ENCODE assay signal across 10 cellular contexts in the genomic region with DNA sequence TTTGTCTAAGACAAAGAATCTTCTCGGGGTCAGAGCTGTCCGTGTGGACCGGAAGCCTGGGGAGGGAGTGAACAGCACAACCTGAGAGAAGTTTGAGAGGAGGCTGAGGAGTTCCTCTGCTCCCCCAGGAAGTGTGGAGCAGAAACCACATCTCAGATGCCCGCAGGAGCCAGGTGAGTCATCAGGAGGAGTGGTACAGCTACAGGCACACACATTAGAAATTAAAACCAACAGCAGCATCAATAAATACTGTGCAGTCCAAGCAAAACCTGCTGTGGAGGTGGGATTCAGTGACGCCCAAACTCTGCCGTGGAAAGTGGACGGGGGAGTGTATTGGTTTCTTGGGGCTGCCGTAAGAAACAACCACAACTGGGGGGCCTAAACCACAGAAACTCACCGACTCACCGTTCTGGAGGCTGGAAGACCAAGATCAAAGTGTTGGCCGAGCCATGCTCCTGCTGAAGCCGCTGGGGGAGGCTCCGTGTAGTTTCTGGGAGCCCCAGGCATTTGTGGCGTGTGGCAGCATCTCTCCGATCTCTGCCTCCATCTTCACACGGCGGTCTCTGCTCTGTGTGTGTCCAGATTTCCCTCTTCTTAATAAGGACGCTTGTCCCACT. TPM values are rescaled to one million over a fixed set of nuclear protein-coding genes. Genes with fewer than 3 reads are reported as not detected.
A peak's percentile ranks its signal among the peaks of the same experiment; 100 is the strongest.
DNase-seq lines count a peak whose midpoint lies in the region; ATAC-seq and TF ChIP-seq lines count a peak whose summit lies in the region.
"Had no signal": no experiment of that assay in that cellular context is flagged by ENCODE, and none has a peak within 500 bp of the region (broad histone marks: within the 10 kb centered on the region; RNA-seq: fewer than 3 reads in every experiment).

No MANE protein-coding gene starts in this region.

- no peak overlapping the region for H3K4me3 Mint-ChIP-seq in brain
- H3K4me3 Mint-ChIP-seq in immature natural killer cell, result no peak overlapping the region
- no peak overlapping the region for H3K4me3 Mint-ChIP-seq in naive thymus-derived CD8-positive, alpha-beta T cell
- H3K4me3 Mint-ChIP-seq: activated CD4-positive, alpha-beta T cell treated with anti-CD3 and anti-CD28 coated beads, Interleukin-2, amount 10 ng/mL, durations not matched to agents 7 days and 5 days; T-helper 1 cell treated with Interleukin-12 subunit alpha and Interleukin-12 subunit beta and Interleukin-4 antibody, amounts not matched to agents 30 μg/mL and 1 μg/mL, for 36 hours had no signal

- peaks cover 3% of the 10 kb centered on the region for H3K27me3 Mint-ChIP-seq in brain
- no peaks in the 10 kb centered on the region for H3K27me3 Mint-ChIP-seq in immature natural killer cell (ENCODE audit: low read depth in 3 of 3)
- no peaks in the 10 kb centered on the region for H3K27me3 Mint-ChIP-seq in naive thymus-derived CD8-positive, alpha-beta T cell
- H3K27me3 Mint-ChIP-seq: activated CD4-positive, alpha-beta T cell treated with anti-CD3 and anti-CD28 coated beads, Interleukin-2, amount 10 ng/mL, durations not matched to agents 7 days and 5 days had no signal

- DNase-seq in EH (ENCODE audit: low read depth) (peak; percentile 56), NCI-H226 (peak; percentile 100), left kidney (ENCODE audit: low read depth, low spot score) (peak; percentile 4), immature natural killer cell (no peak)
- DNase-seq in naive thymus-derived CD8-positive, alpha-beta T cell, result no peak
- DNase-seq in activated T-cell treated with anti-CD3 and anti-CD28 coated beads, Interleukin-2, amount 50 U/mL, for 48 hours, result no peak

- H3K9me3 Mint-ChIP-seq in brain (no peaks in the 10 kb centered on the region), immature natural killer cell (no peaks in the 10 kb centered on the region)
- H3K9me3 Mint-ChIP-seq in naive thymus-derived CD8-positive, alpha-beta T cell, result no peaks in the 10 kb centered on the region
- H3K9me3 Mint-ChIP-seq: activated CD4-positive, alpha-beta T cell treated with anti-CD3 and anti-CD28 coated beads, Interleukin-2, amount 10 ng/mL, durations not matched to agents 7 days and 5 days; T-helper 1 cell treated with Interleukin-12 subunit alpha and Interleukin-12 subunit beta and Interleukin-4 antibody, amounts not matched to agents 30 μg/mL and 1 μg/mL, for 36 hours had no signal

- H3K27ac Mint-ChIP-seq in brain (peak overlapping the region; percentile 66 to 94 (median 77)), immature natural killer cell (no peak overlapping the region)
- H3K27ac Mint-ChIP-seq in naive thymus-derived CD8-positive, alpha-beta T cell, result peak overlapping the region in 1 of 10 donors; percentile 22
- H3K27ac Mint-ChIP-seq: activated CD4-positive, alpha-beta T cell treated with anti-CD3 and anti-CD28 coated beads, Interleukin-2, amount 10 ng/mL, durations not matched to agents 7 days and 5 days had no signal

- no peak for TF ChIP-seq CTCF in brain (conservative IDR thresholded peaks at IDR 0.05)

- no peak for ATAC-seq in GM18511 (IDR thresholded peaks at IDR 0.05; ENCODE audit: unreplicated experiment)
- ATAC-seq in naive thymus-derived CD8-positive, alpha-beta T cell, result no peak

- POLR2A ChIA-PET in naive thymus-derived CD8-positive, alpha-beta T cell (lab: Charles Lee), result interaction anchor here (0.6 kb wide), 1 partner anchor 43 kb away, joined by 5 read pairs; no protein-coding TSS in a partner anchor

- H3K4me1 Mint-ChIP-seq in brain (peaks cover 32% of the 10 kb centered on the region), immature natural killer cell (no peaks in the 10 kb centered on the region)
- H3K4me1 Mint-ChIP-seq in naive thymus-derived CD8-positive, alpha-beta T cell, result peaks cover 0 to 2% (median 0%) of the 10 kb centered on the region in 4 donors
- H3K4me1 Mint-ChIP-seq: activated CD4-positive, alpha-beta T cell treated with anti-CD3 and anti-CD28 coated beads, Interleukin-2, amount 10 ng/mL, durations not matched to agents 7 days and 5 days had no signal

- H3K36me3 Mint-ChIP-seq in brain, result peaks cover 14% of the 10 kb centered on the region
- peaks cover 18 to 40% (median 26%) of the 10 kb centered on the region in 3 donors for H3K36me3 Mint-ChIP-seq in immature natural killer cell
- H3K36me3 Mint-ChIP-seq in naive thymus-derived CD8-positive, alpha-beta T cell, result peaks cover 0 to 59% (median 16%) of the 10 kb centered on the region in 3 donors

RNA-seq across cellular contexts. Expression of a gene that starts 31.2 kb away (rescaled TPM):
- polyA plus RNA-seq in brain (ENCODE audit: insufficient read depth, low read depth, low replicate concordance), result 124 TPM
- 10 to 100 TPM; 33.1 to 85.6 (median 75.2) TPM for polyA plus RNA-seq in immature natural killer cell
- 100 to 1,000 TPM; 121 to 130 TPM for total RNA-seq in naive thymus-derived CD8-positive, alpha-beta T cell
- 100 to 1,000 TPM in 1 of 3 donors, 10 to 100 TPM in 2; 64.4 to 102 (median 73.0) TPM for polyA plus RNA-seq in naive thymus-derived CD8-positive, alpha-beta T cell

RNA-seq across cellular contexts. Expression of a gene that starts 58.8 kb away (rescaled TPM):
- polyA plus RNA-seq in brain (ENCODE audit: insufficient read depth, low read depth, low replicate concordance) (49.3 TPM), immature natural killer cell (10 to 100 TPM; 20.3 to 27.2 (median 25.3) TPM)
- total RNA-seq in naive thymus-derived CD8-positive, alpha-beta T cell, result 10 to 100 TPM; 13.8 to 15.7 TPM
- 10 to 100 TPM; 26.0 to 28.2 (median 27.0) TPM for polyA plus RNA-seq in naive thymus-derived CD8-positive, alpha-beta T cell

Comparison
In these comparisons a context has a peak if more than half of its experiments do, and no peak if none do; other contexts are left out.
1. DNase-seq: peak in EH (single experiment), NCI-H226 (single experiment) and left kidney (single experiment); none in immature natural killer cell (0 of 3), naive thymus-derived CD8-positive, alpha-beta T cell (0 of 10) and activated T-cell treated with anti-CD3 and anti-CD28 coated beads, Interleukin-2, amount 50 U/mL, for 48 hours (0 of 2).
2. H3K27ac Mint-ChIP-seq: peak in brain (5 of 5); none in immature natural killer cell (0 of 6).